ENCODE assay signal across 1 cellular context in the genomic region with DNA sequence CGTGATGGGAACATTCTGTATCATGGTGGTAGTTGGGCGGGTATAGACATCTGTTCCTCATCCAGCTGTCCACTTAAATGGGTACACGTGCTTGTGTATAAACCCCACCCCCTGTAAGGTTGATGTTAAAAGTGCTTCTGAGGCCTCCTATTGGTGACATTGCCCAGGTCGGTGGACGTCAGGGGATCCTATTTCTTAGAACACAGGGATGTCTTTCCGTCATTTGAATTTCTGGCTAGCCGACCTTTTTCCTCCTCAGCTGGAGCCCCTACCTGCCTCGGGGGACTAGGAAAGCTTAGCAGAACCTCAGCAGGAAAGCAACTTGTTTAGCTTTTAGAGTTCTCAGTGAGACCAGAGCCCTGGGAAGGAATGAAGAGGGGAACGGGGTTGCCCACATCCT.
TF ChIP-seq lines count a peak whose summit lies in the region.

No MANE protein-coding gene starts in this region.

TF ChIP-seq in GM23338, 12 proteins besides CTCF, POLR2A, EP300 and RAD21 (continued from another document):
- TF ChIP-seq, protein P1, sequence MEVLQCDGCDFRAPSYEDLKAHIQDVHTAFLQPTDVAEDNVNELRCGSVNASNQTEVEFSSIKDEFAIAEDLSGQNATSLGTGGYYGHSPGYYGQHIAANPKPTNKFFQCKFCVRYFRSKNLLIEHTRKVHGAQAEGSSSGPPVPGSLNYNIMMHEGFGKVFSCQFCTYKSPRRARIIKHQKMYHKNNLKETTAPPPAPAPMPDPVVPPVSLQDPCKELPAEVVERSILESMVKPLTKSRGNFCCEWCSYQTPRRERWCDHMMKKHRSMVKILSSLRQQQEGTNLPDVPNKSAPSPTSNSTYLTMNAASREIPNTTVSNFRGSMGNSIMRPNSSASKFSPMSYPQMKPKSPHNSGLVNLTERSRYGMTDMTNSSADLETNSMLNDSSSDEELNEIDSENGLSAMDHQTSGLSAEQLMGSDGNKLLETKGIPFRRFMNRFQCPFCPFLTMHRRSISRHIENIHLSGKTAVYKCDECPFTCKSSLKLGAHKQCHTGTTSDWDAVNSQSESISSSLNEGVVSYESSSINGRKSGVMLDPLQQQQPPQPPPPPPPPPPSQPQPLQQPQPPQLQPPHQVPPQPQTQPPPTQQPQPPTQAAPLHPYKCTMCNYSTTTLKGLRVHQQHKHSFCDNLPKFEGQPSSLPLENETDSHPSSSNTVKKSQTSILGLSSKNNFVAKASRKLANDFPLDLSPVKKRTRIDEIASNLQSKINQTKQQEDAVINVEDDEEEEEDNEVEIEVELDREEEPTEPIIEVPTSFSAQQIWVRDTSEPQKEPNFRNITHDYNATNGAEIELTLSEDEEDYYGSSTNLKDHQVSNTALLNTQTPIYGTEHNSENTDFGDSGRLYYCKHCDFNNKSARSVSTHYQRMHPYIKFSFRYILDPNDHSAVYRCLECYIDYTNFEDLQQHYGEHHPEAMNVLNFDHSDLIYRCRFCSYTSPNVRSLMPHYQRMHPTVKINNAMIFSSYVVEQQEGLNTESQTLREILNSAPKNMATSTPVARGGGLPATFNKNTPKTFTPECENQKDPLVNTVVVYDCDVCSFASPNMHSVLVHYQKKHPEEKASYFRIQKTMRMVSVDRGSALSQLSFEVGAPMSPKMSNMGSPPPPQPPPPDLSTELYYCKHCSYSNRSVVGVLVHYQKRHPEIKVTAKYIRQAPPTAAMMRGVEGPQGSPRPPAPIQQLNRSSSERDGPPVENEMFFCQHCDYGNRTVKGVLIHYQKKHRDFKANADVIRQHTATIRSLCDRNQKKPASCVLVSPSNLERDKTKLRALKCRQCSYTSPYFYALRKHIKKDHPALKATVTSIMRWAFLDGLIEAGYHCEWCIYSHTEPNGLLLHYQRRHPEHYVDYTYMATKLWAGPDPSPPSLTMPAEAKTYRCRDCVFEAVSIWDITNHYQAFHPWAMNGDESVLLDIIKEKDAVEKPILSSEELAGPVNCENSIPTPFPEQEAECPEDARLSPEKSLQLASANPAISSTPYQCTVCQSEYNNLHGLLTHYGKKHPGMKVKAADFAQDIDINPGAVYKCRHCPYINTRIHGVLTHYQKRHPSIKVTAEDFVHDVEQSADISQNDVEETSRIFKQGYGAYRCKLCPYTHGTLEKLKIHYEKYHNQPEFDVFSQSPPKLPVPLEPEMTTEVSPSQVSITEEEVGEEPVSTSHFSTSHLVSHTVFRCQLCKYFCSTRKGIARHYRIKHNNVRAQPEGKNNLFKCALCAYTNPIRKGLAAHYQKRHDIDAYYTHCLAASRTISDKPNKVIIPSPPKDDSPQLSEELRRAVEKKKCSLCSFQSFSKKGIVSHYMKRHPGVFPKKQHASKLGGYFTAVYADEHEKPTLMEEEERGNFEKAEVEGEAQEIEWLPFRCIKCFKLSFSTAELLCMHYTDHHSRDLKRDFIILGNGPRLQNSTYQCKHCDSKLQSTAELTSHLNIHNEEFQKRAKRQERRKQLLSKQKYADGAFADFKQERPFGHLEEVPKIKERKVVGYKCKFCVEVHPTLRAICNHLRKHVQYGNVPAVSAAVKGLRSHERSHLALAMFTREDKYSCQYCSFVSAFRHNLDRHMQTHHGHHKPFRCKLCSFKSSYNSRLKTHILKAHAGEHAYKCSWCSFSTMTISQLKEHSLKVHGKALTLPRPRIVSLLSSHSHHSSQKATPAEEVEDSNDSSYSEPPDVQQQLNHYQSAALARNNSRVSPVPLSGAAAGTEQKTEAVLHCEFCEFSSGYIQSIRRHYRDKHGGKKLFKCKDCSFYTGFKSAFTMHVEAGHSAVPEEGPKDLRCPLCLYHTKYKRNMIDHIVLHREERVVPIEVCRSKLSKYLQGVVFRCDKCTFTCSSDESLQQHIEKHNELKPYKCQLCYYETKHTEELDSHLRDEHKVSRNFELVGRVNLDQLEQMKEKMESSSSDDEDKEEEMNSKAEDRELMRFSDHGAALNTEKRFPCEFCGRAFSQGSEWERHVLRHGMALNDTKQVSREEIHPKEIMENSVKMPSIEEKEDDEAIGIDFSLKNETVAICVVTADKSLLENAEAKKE (CRISPR knock-in tag; IDR thresholded peaks at IDR 0.05): no peak
- TF ChIP-seq STAT1 (IDR thresholded peaks at IDR 0.05; ENCODE audit: unreplicated experiment): no peak
- TF ChIP-seq, protein P2, sequence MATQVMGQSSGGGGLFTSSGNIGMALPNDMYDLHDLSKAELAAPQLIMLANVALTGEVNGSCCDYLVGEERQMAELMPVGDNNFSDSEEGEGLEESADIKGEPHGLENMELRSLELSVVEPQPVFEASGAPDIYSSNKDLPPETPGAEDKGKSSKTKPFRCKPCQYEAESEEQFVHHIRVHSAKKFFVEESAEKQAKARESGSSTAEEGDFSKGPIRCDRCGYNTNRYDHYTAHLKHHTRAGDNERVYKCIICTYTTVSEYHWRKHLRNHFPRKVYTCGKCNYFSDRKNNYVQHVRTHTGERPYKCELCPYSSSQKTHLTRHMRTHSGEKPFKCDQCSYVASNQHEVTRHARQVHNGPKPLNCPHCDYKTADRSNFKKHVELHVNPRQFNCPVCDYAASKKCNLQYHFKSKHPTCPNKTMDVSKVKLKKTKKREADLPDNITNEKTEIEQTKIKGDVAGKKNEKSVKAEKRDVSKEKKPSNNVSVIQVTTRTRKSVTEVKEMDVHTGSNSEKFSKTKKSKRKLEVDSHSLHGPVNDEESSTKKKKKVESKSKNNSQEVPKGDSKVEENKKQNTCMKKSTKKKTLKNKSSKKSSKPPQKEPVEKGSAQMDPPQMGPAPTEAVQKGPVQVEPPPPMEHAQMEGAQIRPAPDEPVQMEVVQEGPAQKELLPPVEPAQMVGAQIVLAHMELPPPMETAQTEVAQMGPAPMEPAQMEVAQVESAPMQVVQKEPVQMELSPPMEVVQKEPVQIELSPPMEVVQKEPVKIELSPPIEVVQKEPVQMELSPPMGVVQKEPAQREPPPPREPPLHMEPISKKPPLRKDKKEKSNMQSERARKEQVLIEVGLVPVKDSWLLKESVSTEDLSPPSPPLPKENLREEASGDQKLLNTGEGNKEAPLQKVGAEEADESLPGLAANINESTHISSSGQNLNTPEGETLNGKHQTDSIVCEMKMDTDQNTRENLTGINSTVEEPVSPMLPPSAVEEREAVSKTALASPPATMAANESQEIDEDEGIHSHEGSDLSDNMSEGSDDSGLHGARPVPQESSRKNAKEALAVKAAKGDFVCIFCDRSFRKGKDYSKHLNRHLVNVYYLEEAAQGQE (IDR thresholded peaks at IDR 0.05; ENCODE audit: unreplicated experiment): no peak
- no peak for TF ChIP-seq JUNB (IDR thresholded peaks at IDR 0.05; ENCODE audit: unreplicated experiment)
- no peak for TF ChIP-seq ZNF114 (CRISPR knock-in tag; IDR thresholded peaks at IDR 0.05)
- no peak for TF ChIP-seq EZH2 (IDR thresholded peaks at IDR 0.05; ENCODE audit: low read depth, unreplicated experiment)
